Comparison of ENCODE assay signal across 1 cellular context in genomic region chr1:82837261-82837660, GRCh38.
TF ChIP-seq lines count a peak whose summit lies in the region.

No MANE protein-coding gene starts in this region.

TF ChIP-seq in GM23338, 12 proteins besides CTCF, POLR2A, EP300 and RAD21 (continued from another document):
- no peak for TF ChIP-seq ZNF462 (CRISPR knock-in tag; IDR thresholded peaks at IDR 0.05)
TF ChIP-seq in GM23338: peak in this region for 0.
